Comparison of ENCODE assay signal across 8 cellular contexts in genomic region chrX:11665144-11666040, GRCh38. TPM values are rescaled to one million over a fixed set of nuclear protein-coding genes. Genes with fewer than 3 reads are reported as not detected.
DNase-seq lines count a peak whose midpoint lies in the region; ATAC-seq and TF ChIP-seq lines count a peak whose summit lies in the region.

A gene with protein sequence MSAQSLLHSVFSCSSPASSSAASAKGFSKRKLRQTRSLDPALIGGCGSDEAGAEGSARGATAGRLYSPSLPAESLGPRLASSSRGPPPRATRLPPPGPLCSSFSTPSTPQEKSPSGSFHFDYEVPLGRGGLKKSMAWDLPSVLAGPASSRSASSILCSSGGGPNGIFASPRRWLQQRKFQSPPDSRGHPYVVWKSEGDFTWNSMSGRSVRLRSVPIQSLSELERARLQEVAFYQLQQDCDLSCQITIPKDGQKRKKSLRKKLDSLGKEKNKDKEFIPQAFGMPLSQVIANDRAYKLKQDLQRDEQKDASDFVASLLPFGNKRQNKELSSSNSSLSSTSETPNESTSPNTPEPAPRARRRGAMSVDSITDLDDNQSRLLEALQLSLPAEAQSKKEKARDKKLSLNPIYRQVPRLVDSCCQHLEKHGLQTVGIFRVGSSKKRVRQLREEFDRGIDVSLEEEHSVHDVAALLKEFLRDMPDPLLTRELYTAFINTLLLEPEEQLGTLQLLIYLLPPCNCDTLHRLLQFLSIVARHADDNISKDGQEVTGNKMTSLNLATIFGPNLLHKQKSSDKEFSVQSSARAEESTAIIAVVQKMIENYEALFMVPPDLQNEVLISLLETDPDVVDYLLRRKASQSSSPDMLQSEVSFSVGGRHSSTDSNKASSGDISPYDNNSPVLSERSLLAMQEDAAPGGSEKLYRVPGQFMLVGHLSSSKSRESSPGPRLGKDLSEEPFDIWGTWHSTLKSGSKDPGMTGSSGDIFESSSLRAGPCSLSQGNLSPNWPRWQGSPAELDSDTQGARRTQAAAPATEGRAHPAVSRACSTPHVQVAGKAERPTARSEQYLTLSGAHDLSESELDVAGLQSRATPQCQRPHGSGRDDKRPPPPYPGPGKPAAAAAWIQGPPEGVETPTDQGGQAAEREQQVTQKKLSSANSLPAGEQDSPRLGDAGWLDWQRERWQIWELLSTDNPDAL (N-terminal part only) (minus strand): TSS chrX:11665920. CDS start chrX:11664828, 1,092 bp downstream.

- H3K9me3 ChIP-seq in parathyroid adenoma (ENCODE audit: control insufficient read depth, low read length), result no peaks in the 10 kb centered on the region

- peak; percentile 35 for DNase-seq in GM13976 (ENCODE audit: low spot score)
- peak; percentile 11 for DNase-seq in RPMI7951 (ENCODE audit: low read depth)
- peak; percentile 33 to 43 for DNase-seq in foreskin keratinocyte
- DNase-seq in NCI-H2081 treated with DMSO at 0.1 percent for 48 hours (lab: John Stamatoyannopoulos, UW), result no peak
- no peak for DNase-seq in NCI-H2029 treated with DMSO at 0.1 percent for 48 hours (lab: John Stamatoyannopoulos, UW)
- no peak for DNase-seq in midbrain (lab: John Stamatoyannopoulos, UW)

- in situ Hi-C loops in GM13976 (cut with MboI; ENCODE audit: low sequenced_read_pairs, unreplicated experiment), result no loop called here

- no peaks in the 10 kb centered on the region for H3K79me2 ChIP-seq in parathyroid adenoma

- TF ChIP-seq CTCF in GM13976 (IDR thresholded peaks at IDR 0.05; ENCODE audit: borderline replicate concordance, control extremely low read depth, extremely low read depth, insufficient read depth, missing control alignments) (no peak), foreskin keratinocyte (conservative IDR thresholded peaks at IDR 0.05) (no peak), parathyroid adenoma (IDR thresholded peaks at IDR 0.05) (no peak)

- H3K4me2 ChIP-seq in parathyroid adenoma (ENCODE audit: low read length), result peak within 1 kb of the TSS; percentile 49

- no peak within 1 kb of the TSS for H3K9ac ChIP-seq in parathyroid adenoma

- H3K27ac ChIP-seq in foreskin keratinocyte (no peak within 1 kb of the TSS), parathyroid adenoma (no peak within 1 kb of the TSS)

- H2AFZ ChIP-seq in parathyroid adenoma, result peak within 1 kb of the TSS; percentile 64

- H3K4me1 ChIP-seq in foreskin keratinocyte (no peaks in the 10 kb centered on the region), parathyroid adenoma (no peaks in the 10 kb centered on the region)

- ATAC-seq in foreskin keratinocyte (peak; percentile 72), HG02763 (IDR thresholded peaks at IDR 0.05; ENCODE audit: unreplicated experiment) (no peak)

- no peaks in the 10 kb centered on the region for H3K36me3 ChIP-seq in parathyroid adenoma (ENCODE audit: control insufficient read depth, insufficient read depth, low read length)

- peak within 1 kb of the TSS; percentile 31 for H3K4me3 ChIP-seq in parathyroid adenoma (ENCODE audit: low read depth, low read length)

- H3K27me3 ChIP-seq in foreskin keratinocyte (peaks cover 86% of the 10 kb centered on the region), parathyroid adenoma (ENCODE audit: control insufficient read depth, insufficient read depth, low read length) (no peaks in the 10 kb centered on the region)

RNA-seq across cellular contexts. Expression of the gene that starts here (rescaled TPM):
- not detected in 2 replicates for total RNA-seq in RPMI7951 (2014; rRNA removed; shearing (Covaris generic))
- 0.11 TPM in 1 of 2 replicates, not detected in the other for total RNA-seq in foreskin keratinocyte
- 0.02 TPM in 1 of 2 replicates, not detected in the other for polyA plus RNA-seq in foreskin keratinocyte

Comparison
In these comparisons a context has a peak if more than half of its experiments do, and no peak if none do; other contexts are left out.
1. Peak in DNase-seq in RPMI7951; RNA of the gene not detected or under 1 TPM.
2. Peak in DNase-seq and ATAC-seq in foreskin keratinocyte; RNA of the gene not detected or under 1 TPM.